ENCODE assay signal across 9 cellular contexts in genomic region chr1:7940745-7941436, GRCh38. TPM values are rescaled to one million over a fixed set of nuclear protein-coding genes. Genes with fewer than 3 reads are reported as not detected.
DNase-seq lines count a peak whose midpoint lies in the region; ATAC-seq and TF ChIP-seq lines count a peak whose summit lies in the region.
"Had no signal": no experiment of that assay in that cellular context is flagged by ENCODE, and none has a peak within 500 bp of the region (broad histone marks: within the 10 kb centered on the region; RNA-seq: fewer than 3 reads in every experiment).

Gene TNFRSF9, minus strand, starts transcription at chr1:7940839. Its CDS starts 845 bp downstream, at chr1:7939994.

- H3K4me1 Mint-ChIP-seq in IgD-negative memory B cell, result peaks cover 9 to 20% (median 18%) of the 10 kb centered on the region in 3 donors

- H3K36me3 Mint-ChIP-seq in IgD-negative memory B cell, result peaks cover 2% of the 10 kb centered on the region

- H3K27me3 Mint-ChIP-seq in IgD-negative memory B cell, result peaks cover 32% of the 10 kb centered on the region

- H3K27ac ChIP-seq in lower lobe of right lung, result no peak within 1 kb of the TSS

- no peaks in the 10 kb centered on the region for H3K9me3 ChIP-seq in lower lobe of right lung

- peak within 1 kb of the TSS in 2 of 3 donors; percentile 6 to 81 for H3K27ac Mint-ChIP-seq in IgD-negative memory B cell

- H3K27me3 ChIP-seq in lower lobe of right lung (ENCODE audit: low read depth), result peaks cover 7% of the 10 kb centered on the region

- H3K4me3 ChIP-seq in lower lobe of right lung, result no peak within 1 kb of the TSS

- no peaks in the 10 kb centered on the region for H3K9me3 Mint-ChIP-seq in IgD-negative memory B cell

- no peak for TF ChIP-seq CTCF in lower lobe of right lung (IDR thresholded peaks at IDR 0.05)

- ATAC-seq in lower lobe of right lung, result peak; percentile 49 to 58

- peak; percentile 64 for DNase-seq in A172 (ENCODE audit: low spot score)
- DNase-seq in activated T-cell treated with anti-CD3 and anti-CD28 coated beads for 48 hours (ENCODE audit: low read depth), result peak; percentile 79
- peak; percentile 53 for DNase-seq in lower lobe of right lung
- peak; percentile 77 to 86 for DNase-seq in stimulated activated CD8-positive, alpha-beta memory T cell treated with anti-CD3 and anti-CD28 coated beads, Interleukin-7, amount 100 ng/mL, for 48 hours (ENCODE audit: extremely low read depth in 1 of 2, low read depth in 1 of 2)
- DNase-seq in KG1 (lab: John Stamatoyannopoulos, UW), result no peak
- no peak for DNase-seq in AML-193 (lab: John Stamatoyannopoulos, UW)
- no peak for DNase-seq in SK-N-DZ (ENCODE audit: low spot score)
- DNase-seq: DND-41 had no signal

- peak within 1 kb of the TSS; percentile 22 to 90 (median 77) for H3K4me3 Mint-ChIP-seq in IgD-negative memory B cell

- intact Hi-C loops in lower lobe of right lung (cut with DNase I), result no loop called here

- H3K36me3 ChIP-seq in lower lobe of right lung, result no peaks in the 10 kb centered on the region

- peaks cover 40% of the 10 kb centered on the region for H3K4me1 ChIP-seq in lower lobe of right lung

RNA-seq across cellular contexts. Expression of gene TNFRSF9, which starts in this region (rescaled TPM):
- 0.95 and 2.2 TPM in 2 replicates for total RNA-seq in A172 (2014; rRNA removed; shearing (Covaris generic))
- not detected for polyA plus RNA-seq in IgD-negative memory B cell
- total RNA-seq in lower lobe of right lung, result 0.47 TPM
- 0.05 TPM in 1 of 2 replicates, not detected in the other for polyA plus RNA-seq in SK-N-DZ (2014; cell fraction: cytosol; rRNA removed)
- 0.37 TPM in 1 of 2 replicates, not detected in the other for polyA plus RNA-seq in SK-N-DZ (2014; cell fraction: nucleus; rRNA removed)

Comparison
In these comparisons a context has a peak if more than half of its experiments do, and no peak if none do; other contexts are left out.
1. Peak in DNase-seq and ATAC-seq in lower lobe of right lung; RNA of the gene not detected or under 1 TPM.
2. DNase-seq: peak in A172 (single experiment), activated T-cell treated with anti-CD3 and anti-CD28 coated beads for 48 hours (single experiment) and stimulated activated CD8-positive, alpha-beta memory T cell treated with anti-CD3 and anti-CD28 coated beads, Interleukin-7, amount 100 ng/mL, for 48 hours (2 of 2); none in KG1 (single experiment), AML-193 (0 of 2) and SK-N-DZ (single experiment).